23 cellular contexts compared by ENCODE assay signal in genomic region chr5:83741571-83741970, GRCh38. TPM values are rescaled to one million over a fixed set of nuclear protein-coding genes. Genes with fewer than 3 reads are reported as not detected.
DNase-seq lines count a peak whose midpoint lies in the region; ATAC-seq, FAIRE-seq and TF ChIP-seq lines count a peak whose summit lies in the region.
"Had no signal": no experiment of that assay in that cellular context is flagged by ENCODE, and none has a peak within 500 bp of the region (broad histone marks: within the 10 kb centered on the region; RNA-seq: fewer than 3 reads in every experiment).

No MANE protein-coding gene starts in this region.

- TF ChIP-seq POLR2A in A549 (IDR thresholded peaks at IDR 0.05; ENCODE audit: low read length): no peak

- H3K4me2 ChIP-seq in A549: no peak overlapping the region
- H3K4me2 ChIP-seq in hepatocyte: no peak overlapping the region
- H3K4me2 ChIP-seq: BLaER1 had no signal

- H4K20me1 ChIP-seq in hepatocyte (ENCODE audit: insufficient read depth, poor library complexity, severe bottlenecking): no peaks in the 10 kb centered on the region
- H4K20me1 ChIP-seq: BLaER1 had no signal

- no peak for TF ChIP-seq EP300 in A549 (IDR thresholded peaks at IDR 0.05)

- CTCF ChIA-PET in A549 (lab: Yijun Ruan, JAX): no interaction called here

- no peaks in the 10 kb centered on the region for H3K27me3 ChIP-seq in hepatocyte
- H3K27me3 ChIP-seq: BLaER1, SJSA1 had no signal

- in situ Hi-C loops in G401 (cut with HindIII; ENCODE audit: low sequenced_read_pairs): no loop called here

- TF ChIP-seq CTCF in A549 (IDR thresholded peaks at IDR 0.05) (no peak), hepatocyte (IDR thresholded peaks at IDR 0.05; ENCODE audit: poor library complexity) (no peak)

- TF ChIP-seq RAD21 in A549 (conservative IDR thresholded peaks at IDR 0.05 in 1 of 2, IDR thresholded peaks at IDR 0.05 in 1 of 2): no peak

- FAIRE-seq in A549 (lab: Jason Lieb, UNC): no peak
- FAIRE-seq: RCC 7860 had no signal

- POLR2A ChIA-PET in A549 (lab: Yijun Ruan, JAX): no interaction called here

- H3K27ac ChIP-seq in A549 (no peak overlapping the region), hepatocyte (no peak overlapping the region)
- H3K27ac ChIP-seq: BLaER1, SJSA1 had no signal

- H2AFZ ChIP-seq in hepatocyte: no peak overlapping the region

- ATAC-seq in A549 (no peak), GM19397 (IDR thresholded peaks at IDR 0.05; ENCODE audit: unreplicated experiment) (no peak)
- ATAC-seq: Right ventricle myocardium inferior had no signal

- DNase-seq in A549 (ENCODE audit: low read depth in 1 of 2, low spot score in 1 of 2) (no peak), G401 (ENCODE audit: low spot score) (peak; percentile 88), NCI-H524 treated with DMSO at 0.1 percent for 48 hours (lab: John Stamatoyannopoulos, UW) (peak; percentile 23), cerebellar cortex (ENCODE audit: low spot score) (peak; percentile 83), hepatocyte (ENCODE audit: low spot score) (no peak)
- no peak for DNase-seq in activated CD8-positive, alpha-beta memory T cell treated with anti-CD3 and anti-CD28 coated beads, Interleukin-2, amount 50 U/mL, for 48 hours
- no peak for DNase-seq in effector CD4-positive, alpha-beta T cell
- DNase-seq: CD4-positive, alpha-beta T cell; COR-L47; DMS153; EL; H7; Kasumi-1; NCI-H1048; NCI-H1417 treated with DMSO at 0.1 percent for 48 hours; NCI-H1930; NCI-H510A treated with DMSO at 0.1 percent for 48 hours had no signal

- H3K9me3 ChIP-seq in A549 (no peaks in the 10 kb centered on the region), hepatocyte (ENCODE audit: low read depth) (no peaks in the 10 kb centered on the region)
- H3K9me3 ChIP-seq: SJSA1 had no signal

- no peaks in the 10 kb centered on the region for H3K9me2 ChIP-seq in hepatocyte (replicated peaks; ENCODE audit: insufficient read depth)

- no peaks in the 10 kb centered on the region for H3K79me2 ChIP-seq in hepatocyte

- no peaks in the 10 kb centered on the region for H3K4me1 ChIP-seq in A549
- H3K4me1 ChIP-seq in hepatocyte (ENCODE audit: insufficient read depth): peaks cover 1% of the 10 kb centered on the region
- H3K4me1 ChIP-seq: SJSA1 had no signal

- H3K4me3 ChIP-seq in A549 (no peak overlapping the region), hepatocyte (no peak overlapping the region)
- H3K4me3 ChIP-seq: BLaER1, SJSA1 had no signal

- no peaks in the 10 kb centered on the region for H3K36me3 ChIP-seq in hepatocyte (replicated peaks; ENCODE audit: insufficient read depth, low read depth)
- H3K36me3 ChIP-seq: BLaER1, SJSA1 had no signal

- WGBS in A549 (ENCODE audit: missing lambda C conversion rate): 15% methylated on average over 3 of the region's 3 CpGs
- 97% methylated on average over 3 of the region's 3 CpGs for WGBS in hepatocyte (ENCODE audit: low lambda C conversion rate, missing lambda C conversion rate)

TF ChIP-seq in A549, 52 proteins besides CTCF, POLR2A, EP300 and RAD21:
- TF ChIP-seq CHD2 (IDR thresholded peaks at IDR 0.05; ENCODE audit: low read length, partially characterized antibody) (no peak), MAFK (IDR thresholded peaks at IDR 0.05; ENCODE audit: partially characterized antibody) (peak; percentile 19)
TF ChIP-seq in A549: peak in this region for 1.

RNA-seq across cellular contexts. Expression of gene HAPLN1, which starts 20.9 kb away (rescaled TPM):
- polyA plus RNA-seq in A549 (2011; rRNA removed) (not detected in 2 replicates), A549 (2017; fragmentation: RNase III; extraction: RNeasy Plus Mini Kit Qiagen cat#74134 plus additional on column Dnase treatment) (not detected in 3 replicates), hepatocyte (32.7 and 34.5 TPM in 2 replicates)
- polyA plus RNA-seq in A549 (2012; cell fraction: cytosol; rRNA removed): not detected in 2 replicates
- polyA plus RNA-seq in A549 (2012; cell fraction: nucleus; rRNA removed): not detected in 2 replicates
- polyA minus RNA-seq in A549 (2011; rRNA and poly(A)+ RNA removed): not detected in 2 replicates
- 0.47 TPM in 1 of 2 replicates, not detected in the other for total RNA-seq in G401 (2014; rRNA removed; shearing (Covaris generic))
- total RNA-seq in hepatocyte: 43.0 and 49.7 TPM in 2 replicates
- total RNA-seq: CD4-positive, alpha-beta T cell; MCF 10A had no signal

Comparison
In these comparisons a context has a peak if more than half of its experiments do, and no peak if none do; other contexts are left out.
1. DNase-seq: peak in G401 (single experiment), NCI-H524 treated with DMSO at 0.1 percent for 48 hours (single experiment) and cerebellar cortex (single experiment); none in A549 (0 of 2), activated CD8-positive, alpha-beta memory T cell treated with anti-CD3 and anti-CD28 coated beads, Interleukin-2, amount 50 U/mL, for 48 hours (single experiment), hepatocyte (single experiment) and effector CD4-positive, alpha-beta T cell (single experiment).
2. RNA of gene HAPLN1, which starts 20.9 kb away (total RNA-seq): 43.0 to 49.7 TPM in hepatocyte; 0.47 TPM in G401; every median in the first group is over 10 times any median in the second.